35 cellular contexts compared by ENCODE assay signal in the genomic region with DNA sequence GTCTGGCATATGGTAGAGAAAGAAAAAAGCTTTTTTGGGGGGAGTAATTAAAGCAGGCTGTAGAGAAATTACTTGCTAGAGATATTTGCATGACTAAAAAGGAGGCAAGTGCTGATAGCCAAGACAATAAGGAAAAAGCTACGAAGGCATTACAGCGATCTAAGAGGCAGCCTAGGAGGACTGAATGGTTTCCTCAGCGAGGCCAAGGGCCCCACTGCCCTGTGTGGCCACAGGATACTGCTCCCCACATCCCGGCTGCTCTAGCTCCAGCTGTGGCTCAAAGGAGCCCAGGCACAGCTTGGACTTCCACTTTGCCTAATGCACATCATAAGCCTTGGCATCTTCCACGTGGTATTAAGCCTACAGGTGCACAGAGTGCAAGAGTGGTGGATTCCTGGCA. TPM values are rescaled to one million over a fixed set of nuclear protein-coding genes. Genes with fewer than 3 reads are reported as not detected.
"Had no signal": no experiment of that assay in that cellular context is flagged by ENCODE, and none has a peak within 500 bp of the region (broad histone marks: within the 10 kb centered on the region; RNA-seq: fewer than 3 reads in every experiment).

No MANE protein-coding gene starts in this region.

- H3K9me3 Mint-ChIP-seq: activated B cell treated with CpG ODN at 0.5 μM for 24 hours; activated T-helper 2 cell treated with anti-CD3 and anti-CD28 coated beads, Interferon-gamma antibody, Interleukin-2, Interleukin-4, amounts not matched to agents 10 μg/mL and 5 μg/mL and 100 μg/mL, durations not matched to agents 14 hours and 24 hours and 36 hours; dendritic cell treated with granulocyte-macrophage colony-stimulating factor and Interleukin-4, amounts not matched to agents 40 ng/mL and 50 ng/mL, for 4 days; T-helper 2 cell treated with Interferon-gamma antibody and Interleukin-4, amounts not matched to agents 5 μg/mL and 100 μg/mL, for 36 hours had no signal

- H3K4me1 ChIP-seq: esophagus muscularis mucosa, gastrocnemius medialis, heart left ventricle had no signal

- H3K27me3 ChIP-seq: brain microvascular endothelial cell, esophagus muscularis mucosa, gastrocnemius medialis, heart left ventricle had no signal

- H3K4me3 Mint-ChIP-seq: activated B cell treated with CpG ODN at 0.5 μM for 24 hours; activated CD8-positive, alpha-beta T cell treated with anti-CD3 and anti-CD28 coated beads for 36 hours; activated naive CD4-positive, alpha-beta T cell treated with anti-CD3 and anti-CD28 coated beads for 36 hours; activated naive CD8-positive, alpha-beta T cell; activated T-cell treated with anti-CD3 and anti-CD28 coated beads, Interleukin-2, amount 50 U/mL, for 4 hours; central memory CD8-positive, alpha-beta T cell; dendritic cell treated with granulocyte-macrophage colony-stimulating factor and Interleukin-4, amounts not matched to agents 40 ng/mL and 50 ng/mL, for 4 days; T-helper 17 cell; T-helper 2 cell treated with Interferon-gamma antibody and Interleukin-4, amounts not matched to agents 5 μg/mL and 100 μg/mL, for 36 hours had no signal

- H3K36me3 ChIP-seq: brain microvascular endothelial cell, esophagus muscularis mucosa, gastrocnemius medialis, heart left ventricle had no signal

- H3K27ac Mint-ChIP-seq: activated B cell treated with CpG ODN at 0.5 μM for 24 hours; activated CD8-positive, alpha-beta T cell treated with anti-CD3 and anti-CD28 coated beads for 36 hours; activated naive CD4-positive, alpha-beta T cell treated with anti-CD3 and anti-CD28 coated beads for 36 hours; activated naive CD8-positive, alpha-beta T cell; activated T-helper 2 cell treated with anti-CD3 and anti-CD28 coated beads, Interferon-gamma antibody, Interleukin-2, Interleukin-4, amounts not matched to agents 10 μg/mL and 5 μg/mL and 100 μg/mL, durations not matched to agents 14 hours and 24 hours and 36 hours; dendritic cell treated with granulocyte-macrophage colony-stimulating factor and Interleukin-4, amounts not matched to agents 40 ng/mL and 50 ng/mL, for 4 days; T-helper 17 cell; T-helper 2 cell treated with Interferon-gamma antibody and Interleukin-4, amounts not matched to agents 5 μg/mL and 100 μg/mL, for 36 hours had no signal

- FAIRE-seq: astrocyte, bronchial epithelial cell had no signal

- H3K4me3 ChIP-seq: coronary artery, dorsolateral prefrontal cortex, esophagus muscularis mucosa, gastrocnemius medialis, heart left ventricle had no signal

- DNase-seq: activated B cell treated with CpG ODN at 0.5 μM for 24 hours; activated CD4-positive, alpha-beta T cell treated with anti-CD3 and anti-CD28 coated beads for 48 hours; activated CD4-positive, alpha-beta T cell treated with anti-CD3 and anti-CD28 coated beads, Interleukin-2, amount 50 U/mL, for 1 hour; activated CD4-positive, alpha-beta T cell treated with anti-CD3 and anti-CD28 coated beads, Interleukin-2, amount 50 U/mL, for 48 hours; activated CD8-positive, alpha-beta memory T cell treated with anti-CD3 and anti-CD28 coated beads for 24 hours; activated CD8-positive, alpha-beta T cell treated with anti-CD3 and anti-CD28 coated beads for 36 hours; activated effector memory CD4-positive, alpha-beta T cell treated with anti-CD3 and anti-CD28 coated beads, Interleukin-2, amount 50 U/mL, for 16 hours; activated naive CD4-positive, alpha-beta T cell treated with anti-CD3 and anti-CD28 coated beads for 36 hours; activated T-cell treated with anti-CD3 and anti-CD28 coated beads, Interleukin-2, amount 50 U/mL, for 4 hours; amniotic stem cell; anterior cingulate cortex; brain microvascular endothelial cell; dorsolateral prefrontal cortex; effector memory CD4-positive, alpha-beta T cell; erythroblast; foreskin keratinocyte; gastrocnemius medialis; glutamatergic neuron; heart left ventricle; T-helper 1 cell; T-helper 17 cell; T1000 had no signal

- H3K27ac ChIP-seq: brain microvascular endothelial cell, coronary artery, dorsolateral prefrontal cortex, esophagus muscularis mucosa, foreskin keratinocyte, gastrocnemius medialis, heart left ventricle, VCaP had no signal

- H3K27me3 Mint-ChIP-seq: activated B cell treated with CpG ODN at 0.5 μM for 24 hours; activated CD8-positive, alpha-beta T cell treated with anti-CD3 and anti-CD28 coated beads for 36 hours; activated naive CD8-positive, alpha-beta T cell; central memory CD8-positive, alpha-beta T cell; dendritic cell treated with granulocyte-macrophage colony-stimulating factor and Interleukin-4, amounts not matched to agents 40 ng/mL and 50 ng/mL, for 4 days; T-helper 17 cell had no signal

- ATAC-seq: activated CD4-positive, CD25-positive, alpha-beta regulatory T cell treated with anti-CD3 and anti-CD28 coated beads, Interleukin-2, amount 50 U/mL, for 24 hours; activated CD8-positive, alpha-beta T cell treated with anti-CD3 and anti-CD28 coated beads for 36 hours; activated T-cell treated with anti-CD3 and anti-CD28 coated beads, Interleukin-2, amount 50 U/mL, for 4 hours; foreskin keratinocyte; gastrocnemius medialis; heart left ventricle; T-helper 17 cell had no signal

- H3K4me1 Mint-ChIP-seq: activated B cell treated with CpG ODN at 0.5 μM for 24 hours; central memory CD8-positive, alpha-beta T cell; T-helper 17 cell had no signal

- H3K36me3 Mint-ChIP-seq: activated naive CD8-positive, alpha-beta T cell had no signal

- H3K9me3 ChIP-seq: esophagus muscularis mucosa, gastrocnemius medialis had no signal

RNA-seq across cellular contexts. Expression of a gene that starts 53.6 kb away (rescaled TPM):
- total RNA-seq: activated B cell treated with CpG ODN at 0.5 μM for 24 hours; activated CD8-positive, alpha-beta T cell treated with anti-CD3 and anti-CD28 coated beads for 36 hours; activated naive CD4-positive, alpha-beta T cell treated with anti-CD3 and anti-CD28 coated beads for 36 hours; activated T-cell treated with anti-CD3 and anti-CD28 coated beads, Interleukin-2, amount 50 U/mL, for 4 hours; activated T-helper 2 cell treated with anti-CD3 and anti-CD28 coated beads, Interferon-gamma antibody, Interleukin-2, Interleukin-4, amounts not matched to agents 10 μg/mL and 5 μg/mL and 100 μg/mL, durations not matched to agents 14 hours and 24 hours and 36 hours; cardiac septum; gastrocnemius medialis; T-helper 17 cell had no signal

RNA-seq across cellular contexts. Expression of a gene that starts 53.7 kb away (rescaled TPM):
- total RNA-seq: activated B cell treated with CpG ODN at 0.5 μM for 24 hours; activated CD8-positive, alpha-beta T cell treated with anti-CD3 and anti-CD28 coated beads for 36 hours; activated naive CD4-positive, alpha-beta T cell treated with anti-CD3 and anti-CD28 coated beads for 36 hours; activated T-cell treated with anti-CD3 and anti-CD28 coated beads, Interleukin-2, amount 50 U/mL, for 4 hours; activated T-helper 2 cell treated with anti-CD3 and anti-CD28 coated beads, Interferon-gamma antibody, Interleukin-2, Interleukin-4, amounts not matched to agents 10 μg/mL and 5 μg/mL and 100 μg/mL, durations not matched to agents 14 hours and 24 hours and 36 hours; astrocyte; cardiac septum; esophagus muscularis mucosa; foreskin keratinocyte; gastrocnemius medialis; T-helper 17 cell had no signal
- polyA plus RNA-seq: adipose tissue had no signal
